ENCODE assay signal across 1 cellular context in genomic region chr1:70038025-70038424, GRCh38.
TF ChIP-seq lines count a peak whose summit lies in the region.

No MANE protein-coding gene starts in this region.

TF ChIP-seq in IMR-90, 13 proteins besides CTCF, POLR2A, EP300 and RAD21:
- no peak for TF ChIP-seq CEBPB (IDR thresholded peaks at IDR 0.05; ENCODE audit: low read depth, low read length)
- TF ChIP-seq NFE2L2 (IDR thresholded peaks at IDR 0.05; ENCODE audit: low read depth, low read length) = no peak
- no peak for TF ChIP-seq BHLHE40 (IDR thresholded peaks at IDR 0.05; ENCODE audit: low read depth, low read length)
- no peak for TF ChIP-seq MAZ (IDR thresholded peaks at IDR 0.05; ENCODE audit: borderline replicate concordance, low read depth, low read length)
- no peak for TF ChIP-seq SMC3 (IDR thresholded peaks at IDR 0.05; ENCODE audit: low read depth, low read length)
- no peak for TF ChIP-seq CHD1 (IDR thresholded peaks at IDR 0.05; ENCODE audit: low read depth, low read length)
- TF ChIP-seq MXI1 (IDR thresholded peaks at IDR 0.05; ENCODE audit: borderline replicate concordance, low read depth, low read length) = no peak
- TF ChIP-seq, protein P1, sequence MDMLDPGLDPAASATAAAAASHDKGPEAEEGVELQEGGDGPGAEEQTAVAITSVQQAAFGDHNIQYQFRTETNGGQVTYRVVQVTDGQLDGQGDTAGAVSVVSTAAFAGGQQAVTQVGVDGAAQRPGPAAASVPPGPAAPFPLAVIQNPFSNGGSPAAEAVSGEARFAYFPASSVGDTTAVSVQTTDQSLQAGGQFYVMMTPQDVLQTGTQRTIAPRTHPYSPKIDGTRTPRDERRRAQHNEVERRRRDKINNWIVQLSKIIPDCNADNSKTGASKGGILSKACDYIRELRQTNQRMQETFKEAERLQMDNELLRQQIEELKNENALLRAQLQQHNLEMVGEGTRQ (IDR thresholded peaks at IDR 0.05; ENCODE audit: low read depth, low read length) = no peak
- TF ChIP-seq MAFK (IDR thresholded peaks at IDR 0.05; ENCODE audit: low read depth, low read length) = no peak
- TF ChIP-seq, protein P2, sequence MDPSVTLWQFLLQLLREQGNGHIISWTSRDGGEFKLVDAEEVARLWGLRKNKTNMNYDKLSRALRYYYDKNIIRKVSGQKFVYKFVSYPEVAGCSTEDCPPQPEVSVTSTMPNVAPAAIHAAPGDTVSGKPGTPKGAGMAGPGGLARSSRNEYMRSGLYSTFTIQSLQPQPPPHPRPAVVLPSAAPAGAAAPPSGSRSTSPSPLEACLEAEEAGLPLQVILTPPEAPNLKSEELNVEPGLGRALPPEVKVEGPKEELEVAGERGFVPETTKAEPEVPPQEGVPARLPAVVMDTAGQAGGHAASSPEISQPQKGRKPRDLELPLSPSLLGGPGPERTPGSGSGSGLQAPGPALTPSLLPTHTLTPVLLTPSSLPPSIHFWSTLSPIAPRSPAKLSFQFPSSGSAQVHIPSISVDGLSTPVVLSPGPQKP (IDR thresholded peaks at IDR 0.05; ENCODE audit: borderline replicate concordance, low read depth, low read length) = no peak
- no peak for TF ChIP-seq RFX5 (IDR thresholded peaks at IDR 0.05; ENCODE audit: low read depth, low read length)
- TF ChIP-seq RCOR1 (IDR thresholded peaks at IDR 0.05; ENCODE audit: insufficient replicate concordance, low read length) = no peak
- TF ChIP-seq FOS (IDR thresholded peaks at IDR 0.05; ENCODE audit: low read depth, low read length) = no peak
